14 cellular contexts compared by ENCODE assay signal in genomic region chr18:37391698-37392548, GRCh38.
A peak's percentile ranks its signal among the peaks of the same experiment; 100 is the strongest.
DNase-seq lines count a peak whose midpoint lies in the region; ATAC-seq and TF ChIP-seq lines count a peak whose summit lies in the region.
"Had no signal": no experiment of that assay in that cellular context is flagged by ENCODE, and none has a peak within 500 bp of the region (broad histone marks: within the 10 kb centered on the region; RNA-seq: fewer than 3 reads in every experiment).

No MANE protein-coding gene starts in this region.

- ATAC-seq in GM18858 (IDR thresholded peaks at IDR 0.05; ENCODE audit: unreplicated experiment) (peak; percentile 76), GM21717 (IDR thresholded peaks at IDR 0.05; ENCODE audit: unreplicated experiment) (peak; percentile 69), HG03439 (IDR thresholded peaks at IDR 0.05; ENCODE audit: unreplicated experiment) (peak; percentile 81), lower lobe of right lung (no peak)

- no peaks in the 10 kb centered on the region for H3K36me3 ChIP-seq in lower lobe of right lung
- H3K36me3 ChIP-seq: stomach had no signal

- intact Hi-C loops in lower lobe of right lung (cut with DNase I), result no loop called here

- no peak for TF ChIP-seq CTCF in lower lobe of right lung (IDR thresholded peaks at IDR 0.05)

- DNase-seq in occipital lobe (lab: John Stamatoyannopoulos, UW), result peak; percentile 60
- no peak for DNase-seq in GDM1 (lab: John Stamatoyannopoulos, UW)
- no peak for DNase-seq in GM03348 (ENCODE audit: low spot score)
- no peak for DNase-seq in kidney glomerular epithelial cell (lab: John Stamatoyannopoulos, UW)
- no peak for DNase-seq in lower lobe of right lung
- DNase-seq: activated CD4-positive, CD25-positive, alpha-beta regulatory T cell; immature natural killer cell; NCI-H2029; retina; stimulated activated CD4-positive, alpha-beta T cell treated with anti-CD3 and anti-CD28 coated beads, Interleukin-4, amount 100 ng/mL, for 1 hour; stomach had no signal

- no peak overlapping the region for H3K4me3 ChIP-seq in lower lobe of right lung
- H3K4me3 ChIP-seq: stomach had no signal

- H3K4me1 ChIP-seq in lower lobe of right lung, result peaks cover 14% of the 10 kb centered on the region

- no peak overlapping the region for H3K27ac ChIP-seq in lower lobe of right lung
- H3K27ac ChIP-seq: stomach had no signal

- H3K27me3 ChIP-seq in lower lobe of right lung (ENCODE audit: low read depth), result no peaks in the 10 kb centered on the region

- peaks cover 4% of the 10 kb centered on the region for H3K9me3 ChIP-seq in lower lobe of right lung

Comparison
In these comparisons a context has a peak if more than half of its experiments do, and no peak if none do; other contexts are left out.
1. ATAC-seq: peak in GM18858 (single experiment), GM21717 (single experiment) and HG03439 (single experiment); none in lower lobe of right lung (0 of 2).